1 cellular context compared by ENCODE assay signal in genomic region chr3:156668073-156668763, GRCh38.
TF ChIP-seq lines count a peak whose summit lies in the region.

No MANE protein-coding gene starts in this region.

TF ChIP-seq in HepG2, 621 proteins besides CTCF, POLR2A, EP300 and RAD21 (continued from another document):
- TF ChIP-seq, protein P1, sequence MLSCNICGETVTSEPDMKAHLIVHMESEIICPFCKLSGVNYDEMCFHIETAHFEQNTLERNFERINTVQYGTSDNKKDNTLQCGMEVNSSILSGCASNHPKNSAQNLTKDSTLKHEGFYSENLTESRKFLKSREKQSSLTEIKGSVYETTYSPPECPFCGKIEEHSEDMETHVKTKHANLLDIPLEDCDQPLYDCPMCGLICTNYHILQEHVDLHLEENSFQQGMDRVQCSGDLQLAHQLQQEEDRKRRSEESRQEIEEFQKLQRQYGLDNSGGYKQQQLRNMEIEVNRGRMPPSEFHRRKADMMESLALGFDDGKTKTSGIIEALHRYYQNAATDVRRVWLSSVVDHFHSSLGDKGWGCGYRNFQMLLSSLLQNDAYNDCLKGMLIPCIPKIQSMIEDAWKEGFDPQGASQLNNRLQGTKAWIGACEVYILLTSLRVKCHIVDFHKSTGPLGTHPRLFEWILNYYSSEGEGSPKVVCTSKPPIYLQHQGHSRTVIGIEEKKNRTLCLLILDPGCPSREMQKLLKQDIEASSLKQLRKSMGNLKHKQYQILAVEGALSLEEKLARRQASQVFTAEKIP (CRISPR knock-in tag; IDR thresholded peaks at IDR 0.05; ENCODE audit: borderline replicate concordance) = no peak
- TF ChIP-seq ISX (CRISPR knock-in tag; conservative IDR thresholded peaks at IDR 0.05) (no peak), TCF12 (IDR thresholded peaks at IDR 0.05) (no peak), TCF12 (CRISPR knock-in tag; IDR thresholded peaks at IDR 0.05) (no peak), MIXL1 (CRISPR knock-in tag; IDR thresholded peaks at IDR 0.05) (no peak), KDM5B (CRISPR knock-in tag; IDR thresholded peaks at IDR 0.05; ENCODE audit: borderline replicate concordance) (no peak), HDAC6 (IDR thresholded peaks at IDR 0.05; ENCODE audit: low read depth, low read length) (no peak), CCDC6 (CRISPR knock-in tag; IDR thresholded peaks at IDR 0.05) (no peak), KLF12 (CRISPR knock-in tag; IDR thresholded peaks at IDR 0.05; ENCODE audit: borderline replicate concordance) (no peak), ZNF609 (CRISPR knock-in tag; IDR thresholded peaks at IDR 0.05; ENCODE audit: borderline replicate concordance) (no peak), ZNF563 (CRISPR knock-in tag; IDR thresholded peaks at IDR 0.05) (no peak), KDM6A (CRISPR knock-in tag; IDR thresholded peaks at IDR 0.05; ENCODE audit: low read depth) (no peak), SPEN (CRISPR knock-in tag; IDR thresholded peaks at IDR 0.05; ENCODE audit: low read depth) (no peak)
- TF ChIP-seq, protein P2, sequence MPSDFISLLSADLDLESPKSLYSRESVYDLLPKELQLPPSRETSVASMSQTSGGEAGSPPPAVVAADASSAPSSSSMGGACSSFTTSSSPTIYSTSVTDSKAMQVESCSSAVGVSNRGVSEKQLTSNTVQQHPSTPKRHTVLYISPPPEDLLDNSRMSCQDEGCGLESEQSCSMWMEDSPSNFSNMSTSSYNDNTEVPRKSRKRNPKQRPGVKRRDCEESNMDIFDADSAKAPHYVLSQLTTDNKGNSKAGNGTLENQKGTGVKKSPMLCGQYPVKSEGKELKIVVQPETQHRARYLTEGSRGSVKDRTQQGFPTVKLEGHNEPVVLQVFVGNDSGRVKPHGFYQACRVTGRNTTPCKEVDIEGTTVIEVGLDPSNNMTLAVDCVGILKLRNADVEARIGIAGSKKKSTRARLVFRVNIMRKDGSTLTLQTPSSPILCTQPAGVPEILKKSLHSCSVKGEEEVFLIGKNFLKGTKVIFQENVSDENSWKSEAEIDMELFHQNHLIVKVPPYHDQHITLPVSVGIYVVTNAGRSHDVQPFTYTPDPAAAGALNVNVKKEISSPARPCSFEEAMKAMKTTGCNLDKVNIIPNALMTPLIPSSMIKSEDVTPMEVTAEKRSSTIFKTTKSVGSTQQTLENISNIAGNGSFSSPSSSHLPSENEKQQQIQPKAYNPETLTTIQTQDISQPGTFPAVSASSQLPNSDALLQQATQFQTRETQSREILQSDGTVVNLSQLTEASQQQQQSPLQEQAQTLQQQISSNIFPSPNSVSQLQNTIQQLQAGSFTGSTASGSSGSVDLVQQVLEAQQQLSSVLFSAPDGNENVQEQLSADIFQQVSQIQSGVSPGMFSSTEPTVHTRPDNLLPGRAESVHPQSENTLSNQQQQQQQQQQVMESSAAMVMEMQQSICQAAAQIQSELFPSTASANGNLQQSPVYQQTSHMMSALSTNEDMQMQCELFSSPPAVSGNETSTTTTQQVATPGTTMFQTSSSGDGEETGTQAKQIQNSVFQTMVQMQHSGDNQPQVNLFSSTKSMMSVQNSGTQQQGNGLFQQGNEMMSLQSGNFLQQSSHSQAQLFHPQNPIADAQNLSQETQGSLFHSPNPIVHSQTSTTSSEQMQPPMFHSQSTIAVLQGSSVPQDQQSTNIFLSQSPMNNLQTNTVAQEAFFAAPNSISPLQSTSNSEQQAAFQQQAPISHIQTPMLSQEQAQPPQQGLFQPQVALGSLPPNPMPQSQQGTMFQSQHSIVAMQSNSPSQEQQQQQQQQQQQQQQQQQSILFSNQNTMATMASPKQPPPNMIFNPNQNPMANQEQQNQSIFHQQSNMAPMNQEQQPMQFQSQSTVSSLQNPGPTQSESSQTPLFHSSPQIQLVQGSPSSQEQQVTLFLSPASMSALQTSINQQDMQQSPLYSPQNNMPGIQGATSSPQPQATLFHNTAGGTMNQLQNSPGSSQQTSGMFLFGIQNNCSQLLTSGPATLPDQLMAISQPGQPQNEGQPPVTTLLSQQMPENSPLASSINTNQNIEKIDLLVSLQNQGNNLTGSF (CRISPR knock-in tag; IDR thresholded peaks at IDR 0.05) = no peak
- TF ChIP-seq, protein P3, sequence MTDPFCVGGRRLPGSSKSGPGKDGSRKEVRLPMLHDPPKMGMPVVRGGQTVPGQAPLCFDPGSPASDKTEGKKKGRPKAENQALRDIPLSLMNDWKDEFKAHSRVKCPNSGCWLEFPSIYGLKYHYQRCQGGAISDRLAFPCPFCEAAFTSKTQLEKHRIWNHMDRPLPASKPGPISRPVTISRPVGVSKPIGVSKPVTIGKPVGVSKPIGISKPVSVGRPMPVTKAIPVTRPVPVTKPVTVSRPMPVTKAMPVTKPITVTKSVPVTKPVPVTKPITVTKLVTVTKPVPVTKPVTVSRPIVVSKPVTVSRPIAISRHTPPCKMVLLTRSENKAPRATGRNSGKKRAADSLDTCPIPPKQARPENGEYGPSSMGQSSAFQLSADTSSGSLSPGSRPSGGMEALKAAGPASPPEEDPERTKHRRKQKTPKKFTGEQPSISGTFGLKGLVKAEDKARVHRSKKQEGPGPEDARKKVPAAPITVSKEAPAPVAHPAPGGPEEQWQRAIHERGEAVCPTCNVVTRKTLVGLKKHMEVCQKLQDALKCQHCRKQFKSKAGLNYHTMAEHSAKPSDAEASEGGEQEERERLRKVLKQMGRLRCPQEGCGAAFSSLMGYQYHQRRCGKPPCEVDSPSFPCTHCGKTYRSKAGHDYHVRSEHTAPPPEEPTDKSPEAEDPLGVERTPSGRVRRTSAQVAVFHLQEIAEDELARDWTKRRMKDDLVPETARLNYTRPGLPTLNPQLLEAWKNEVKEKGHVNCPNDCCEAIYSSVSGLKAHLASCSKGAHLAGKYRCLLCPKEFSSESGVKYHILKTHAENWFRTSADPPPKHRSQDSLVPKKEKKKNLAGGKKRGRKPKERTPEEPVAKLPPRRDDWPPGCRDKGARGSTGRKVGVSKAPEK (CRISPR knock-in tag; IDR thresholded peaks at IDR 0.05; ENCODE audit: borderline replicate concordance) = no peak
- TF ChIP-seq, protein P4, sequence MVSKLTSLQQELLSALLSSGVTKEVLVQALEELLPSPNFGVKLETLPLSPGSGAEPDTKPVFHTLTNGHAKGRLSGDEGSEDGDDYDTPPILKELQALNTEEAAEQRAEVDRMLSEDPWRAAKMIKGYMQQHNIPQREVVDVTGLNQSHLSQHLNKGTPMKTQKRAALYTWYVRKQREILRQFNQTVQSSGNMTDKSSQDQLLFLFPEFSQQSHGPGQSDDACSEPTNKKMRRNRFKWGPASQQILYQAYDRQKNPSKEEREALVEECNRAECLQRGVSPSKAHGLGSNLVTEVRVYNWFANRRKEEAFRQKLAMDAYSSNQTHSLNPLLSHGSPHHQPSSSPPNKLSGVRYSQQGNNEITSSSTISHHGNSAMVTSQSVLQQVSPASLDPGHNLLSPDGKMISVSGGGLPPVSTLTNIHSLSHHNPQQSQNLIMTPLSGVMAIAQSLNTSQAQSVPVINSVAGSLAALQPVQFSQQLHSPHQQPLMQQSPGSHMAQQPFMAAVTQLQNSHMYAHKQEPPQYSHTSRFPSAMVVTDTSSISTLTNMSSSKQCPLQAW (CRISPR knock-in tag; IDR thresholded peaks at IDR 0.05) = no peak
